In the genomic region with DNA sequence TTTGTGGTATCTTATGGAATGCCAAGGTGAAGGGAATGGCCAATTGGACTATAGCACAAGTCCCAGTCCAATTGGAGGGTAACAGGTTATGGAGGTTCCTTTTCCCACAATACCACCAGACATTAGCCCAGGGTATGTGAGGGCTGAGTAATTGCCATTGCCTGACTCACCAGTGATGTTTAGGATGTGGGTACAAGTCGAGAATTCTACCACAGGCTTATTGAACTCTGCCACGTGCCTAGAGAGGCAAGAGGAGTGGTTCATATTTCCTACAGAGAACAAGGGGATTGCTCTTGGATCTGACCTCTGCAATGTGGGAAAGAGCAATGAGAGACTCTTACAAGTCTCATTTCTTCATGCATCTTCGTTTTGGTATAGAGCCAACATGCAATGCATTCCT, we compare ENCODE assay signal across 18 cellular contexts.
DNase-seq lines count a peak whose midpoint lies in the region; ATAC-seq lines count a peak whose summit lies in the region.
"Had no signal": no experiment of that assay in that cellular context is flagged by ENCODE, and none has a peak within 500 bp of the region (broad histone marks: within the 10 kb centered on the region; RNA-seq: fewer than 3 reads in every experiment).

No MANE protein-coding gene starts in this region.

- H3K79me1 ChIP-seq in trophoblast cell (ENCODE audit: low read length), result peaks cover 44% of the 10 kb centered on the region

- peak overlapping the region; percentile 12 for H3K4me3 Mint-ChIP-seq in activated naive CD8-positive, alpha-beta T cell treated with anti-CD3 and anti-CD28 coated beads, Interleukin-2, amount 10 ng/mL, durations not matched to agents 7 days and 5 days

- no peak overlapping the region for H4K8ac ChIP-seq in trophoblast cell (ENCODE audit: low read depth, low read length)

- H3K36me3 ChIP-seq in MG63, result no peaks in the 10 kb centered on the region
- H3K36me3 ChIP-seq in trophoblast cell (ENCODE audit: control insufficient read depth in 1 of 2, insufficient read depth in 2 of 2, low read length in 2 of 2), result peaks cover 2% of the 10 kb centered on the region in 2 experiments
- H3K36me3 ChIP-seq: adrenal gland, BLaER1, tibial nerve had no signal

- no peak overlapping the region for H3K23ac ChIP-seq in trophoblast cell (ENCODE audit: low read length)

- H3K4me2 ChIP-seq in trophoblast cell (ENCODE audit: low read length), result no peak overlapping the region
- H3K4me2 ChIP-seq: BLaER1 had no signal

- H3K4me3 ChIP-seq in MG63, result no peak overlapping the region
- no peak overlapping the region for H3K4me3 ChIP-seq in trophoblast cell (ENCODE audit: low read depth, low read length)
- H3K4me3 ChIP-seq: adrenal gland, BLaER1, K562, mucosa of descending colon, tibial nerve had no signal

- no peaks in the 10 kb centered on the region for H3K27me3 ChIP-seq in MG63
- H3K27me3 ChIP-seq in trophoblast cell (ENCODE audit: insufficient read depth, low read length), result no peaks in the 10 kb centered on the region
- H3K27me3 ChIP-seq: adrenal gland, BLaER1, tibial nerve had no signal

- H3K27me3 Mint-ChIP-seq in activated naive CD8-positive, alpha-beta T cell treated with anti-CD3 and anti-CD28 coated beads, Interleukin-2, amount 10 ng/mL, durations not matched to agents 7 days and 5 days, result no peaks in the 10 kb centered on the region

- H2BK120ac ChIP-seq in trophoblast cell (ENCODE audit: insufficient read depth, low read length, poor library complexity), result peak overlapping the region; percentile 13

- no peak overlapping the region for H3K18ac ChIP-seq in trophoblast cell (ENCODE audit: low read length)

- peak; percentile 79 for DNase-seq in H4 (ENCODE audit: low spot score)
- DNase-seq in MG63, result peak; percentile 20
- DNase-seq in activated naive CD8-positive, alpha-beta T cell treated with anti-CD3 and anti-CD28 coated beads, Interleukin-2, amount 10 ng/mL, durations not matched to agents 7 days and 5 days, result no peak
- peak; percentile 72 to 79 for DNase-seq in trophoblast cell
- no peak for DNase-seq in dermis blood vessel endothelial cell
- no peak for DNase-seq in NCI-H524 treated with DMSO at 0.1 percent for 48 hours (lab: John Stamatoyannopoulos, UW)
- DNase-seq: activated CD4-positive, alpha-beta T cell treated with anti-CD3 and anti-CD28 coated beads, Interleukin-2, amount 50 U/mL, for 1 hour; adrenal gland; DMS 273 treated with DMSO at 0.1 percent for 48 hours; left colon; mucosa of descending colon; NCI-H146; SIG-M5; T1000 had no signal

- H3K4me1 Mint-ChIP-seq in activated naive CD8-positive, alpha-beta T cell treated with anti-CD3 and anti-CD28 coated beads, Interleukin-2, amount 10 ng/mL, durations not matched to agents 7 days and 5 days, result peaks cover 64% of the 10 kb centered on the region

- peaks cover 5 to 14% of the 10 kb centered on the region in 2 experiments for H3K4me1 ChIP-seq in trophoblast cell (ENCODE audit: control insufficient read depth in 1 of 2, insufficient read depth in 2 of 2, low read length in 2 of 2)

- H4K12ac ChIP-seq in trophoblast cell (ENCODE audit: low read depth, low read length), result no peak overlapping the region

- H3K9ac ChIP-seq in trophoblast cell (ENCODE audit: low read length), result no peak overlapping the region
- H3K9ac ChIP-seq: BLaER1 had no signal

- POLR2A ChIA-PET in activated naive CD8-positive, alpha-beta T cell treated with anti-CD3 and anti-CD28 coated beads, Interleukin-2, amount 10 ng/mL, durations not matched to agents 7 days and 5 days (lab: Charles Lee), result interaction anchor here (1.0 to 1.7 kb wide), 4 partner anchors 13 to 101 kb away, joined by 3 to 5 read pairs (median 4); no protein-coding TSS in a partner anchor

- H3K14ac ChIP-seq in trophoblast cell (ENCODE audit: low read length), result peak overlapping the region; percentile 49

- no peak for ATAC-seq in activated naive CD8-positive, alpha-beta T cell treated with anti-CD3 and anti-CD28 coated beads, Interleukin-2, amount 10 ng/mL, durations not matched to agents 7 days and 5 days (ENCODE audit: low read depth)
- ATAC-seq in HG03354 (IDR thresholded peaks at IDR 0.05; ENCODE audit: poor library complexity, severe bottlenecking, unreplicated experiment), result no peak
- ATAC-seq: K562, left colon, mucosa of descending colon had no signal

- peaks cover 43% of the 10 kb centered on the region for H3K36me3 Mint-ChIP-seq in activated naive CD8-positive, alpha-beta T cell treated with anti-CD3 and anti-CD28 coated beads, Interleukin-2, amount 10 ng/mL, durations not matched to agents 7 days and 5 days

- peak overlapping the region; percentile 34 for H2BK12ac ChIP-seq in trophoblast cell (ENCODE audit: low read length)

- peak overlapping the region; percentile 36 for H4K91ac ChIP-seq in trophoblast cell (ENCODE audit: low read depth, low read length)

- H3K27ac ChIP-seq in trophoblast cell (ENCODE audit: low read depth, low read length), result no peak overlapping the region
- H3K27ac ChIP-seq: adrenal gland, BLaER1 had no signal

- H3K9me3 ChIP-seq in MG63 (no peaks in the 10 kb centered on the region), trophoblast cell (ENCODE audit: insufficient read depth, low read depth, low read length) (no peaks in the 10 kb centered on the region)
- H3K9me3 ChIP-seq: adrenal gland, BLaER1, mucosa of descending colon, tibial nerve had no signal

- peak overlapping the region; percentile 93 for H3K27ac Mint-ChIP-seq in activated naive CD8-positive, alpha-beta T cell treated with anti-CD3 and anti-CD28 coated beads, Interleukin-2, amount 10 ng/mL, durations not matched to agents 7 days and 5 days

- peak overlapping the region; percentile 6 for H2BK5ac ChIP-seq in trophoblast cell (ENCODE audit: low read depth, low read length, poor library complexity)

- no CpG with 5 or more reads among the region's 3 CpGs for WGBS in trophoblast cell (ENCODE audit: extremely low coverage, insufficient coverage, insufficient read length)

- peaks cover 2% of the 10 kb centered on the region for H3K79me2 ChIP-seq in trophoblast cell (ENCODE audit: control insufficient read depth, insufficient read depth, low read length, poor library complexity)

- no peak overlapping the region for H2AFZ ChIP-seq in trophoblast cell (ENCODE audit: insufficient read depth, low read length, poor library complexity)

- H3K9me3 Mint-ChIP-seq in activated naive CD8-positive, alpha-beta T cell treated with anti-CD3 and anti-CD28 coated beads, Interleukin-2, amount 10 ng/mL, durations not matched to agents 7 days and 5 days, result peaks cover 10% of the 10 kb centered on the region

- H3K4ac ChIP-seq in trophoblast cell (ENCODE audit: low read depth, low read length), result no peak overlapping the region

- H2AK5ac ChIP-seq in trophoblast cell (ENCODE audit: low read length), result peak overlapping the region; percentile 64

Comparison
In these comparisons a context has a peak if more than half of its experiments do, and no peak if none do; other contexts are left out.
1. DNase-seq: peak in H4 (single experiment), MG63 (single experiment) and trophoblast cell (2 of 2); none in activated naive CD8-positive, alpha-beta T cell treated with anti-CD3 and anti-CD28 coated beads, Interleukin-2, amount 10 ng/mL, durations not matched to agents 7 days and 5 days (single experiment), dermis blood vessel endothelial cell (single experiment) and NCI-H524 treated with DMSO at 0.1 percent for 48 hours (single experiment).